Comparison of ENCODE assay signal across 8 cellular contexts in genomic region chr18:64037812-64038414, GRCh38.
DNase-seq lines count a peak whose midpoint lies in the region; ATAC-seq and TF ChIP-seq lines count a peak whose summit lies in the region.

No MANE protein-coding gene starts in this region.

- DNase-seq in NCI-H1417 treated with DMSO at 0.1 percent for 48 hours (lab: John Stamatoyannopoulos, UW) (peak; percentile 54), body of pancreas (no peak), mesendoderm (peak; percentile 66), coronary artery (ENCODE audit: low spot score) (no peak)

- H4K5ac ChIP-seq in mesendoderm (ENCODE audit: low read length): no peak overlapping the region

- TF ChIP-seq CTCF in 22Rv1 (IDR thresholded peaks at IDR 0.05) (peak; percentile 84), GM12873 (IDR thresholded peaks at IDR 0.05; ENCODE audit: insufficient read depth, low read depth, low read length, missing control alignments) (peak; percentile 49), body of pancreas (IDR thresholded peaks at IDR 0.05) (peak; percentile 33 to 53 (median 51)), coronary artery (IDR thresholded peaks at IDR 0.05) (no peak)

- no peak overlapping the region for H2BK120ac ChIP-seq in mesendoderm (ENCODE audit: low read depth, low read length)

- H3K79me2 ChIP-seq in mesendoderm (ENCODE audit: control insufficient read depth, insufficient read depth, low read length): no peaks in the 10 kb centered on the region

- no peak overlapping the region for H3K23ac ChIP-seq in mesendoderm (ENCODE audit: low read length)

- H3K4me3 ChIP-seq in body of pancreas (no peak overlapping the region), mesendoderm (ENCODE audit: low read length) (no peak overlapping the region), coronary artery (no peak overlapping the region)

- intact Hi-C loops in body of pancreas (cut with DNase I): no loop called here

- H3K79me1 ChIP-seq in mesendoderm (ENCODE audit: low read length): no peaks in the 10 kb centered on the region

- no peak for TF ChIP-seq POLR2A in body of pancreas (IDR thresholded peaks at IDR 0.05)

- no peak overlapping the region for H3K4ac ChIP-seq in mesendoderm (ENCODE audit: low read depth, low read length)

- H3K9me3 ChIP-seq in body of pancreas: no peaks in the 10 kb centered on the region

- 14 to 16% methylated on average over 3 of the region's 3 CpGs for WGBS in body of pancreas, 2 donors
- WGBS in mesendoderm (ENCODE audit: extremely low coverage, insufficient coverage, low lambda C conversion rate): no CpG with 5 or more reads among the region's 3 CpGs

- no peak overlapping the region for H3K18ac ChIP-seq in mesendoderm (ENCODE audit: low read length)

- peak; percentile 87 for ATAC-seq in HG02678 (IDR thresholded peaks at IDR 0.05; ENCODE audit: unreplicated experiment)
- no peak for ATAC-seq in body of pancreas
- no peak for ATAC-seq in GM19023 (IDR thresholded peaks at IDR 0.05; ENCODE audit: unreplicated experiment)

- no peak overlapping the region for H2BK15ac ChIP-seq in mesendoderm (replicated peaks; ENCODE audit: low read depth)

- H3K4me2 ChIP-seq in mesendoderm (ENCODE audit: low read length): no peak overlapping the region

- no peak overlapping the region for H3K9ac ChIP-seq in mesendoderm (ENCODE audit: low read length)

- no peak overlapping the region for H2BK5ac ChIP-seq in mesendoderm (ENCODE audit: low read length)

- H3K27ac ChIP-seq in 22Rv1 (no peak overlapping the region), body of pancreas (no peak overlapping the region), mesendoderm (ENCODE audit: low read depth, low read length) (no peak overlapping the region), coronary artery (no peak overlapping the region)

- H2AK5ac ChIP-seq in mesendoderm (ENCODE audit: low read length): no peak overlapping the region

- H3K36me3 ChIP-seq in body of pancreas (replicated peaks in 1 of 2; ENCODE audit: insufficient read depth in 1 of 2, low read depth in 2 of 2): no peaks in the 10 kb centered on the region
- no peaks in the 10 kb centered on the region for H3K36me3 ChIP-seq in mesendoderm (ENCODE audit: control insufficient read depth, insufficient read depth, low read length)

- no peak overlapping the region for H3K56ac ChIP-seq in mesendoderm (ENCODE audit: low read length)

- no peak overlapping the region for H4K8ac ChIP-seq in mesendoderm (ENCODE audit: low read depth, low read length)

- H3K4me1 ChIP-seq in body of pancreas (peaks cover 5% of the 10 kb centered on the region), mesendoderm (ENCODE audit: control insufficient read depth, low read depth, low read length) (no peaks in the 10 kb centered on the region)

- H3K27me3 ChIP-seq in body of pancreas (no peaks in the 10 kb centered on the region), mesendoderm (ENCODE audit: insufficient read depth, low read length, poor library complexity) (no peaks in the 10 kb centered on the region)

Comparison
In these comparisons a context has a peak if more than half of its experiments do, and no peak if none do; other contexts are left out.
1. DNase-seq: peak in NCI-H1417 treated with DMSO at 0.1 percent for 48 hours (single experiment) and mesendoderm (single experiment); none in body of pancreas (0 of 4) and coronary artery (single experiment).